Comparison of ENCODE assay signal across 1 cellular context in the genomic region with DNA sequence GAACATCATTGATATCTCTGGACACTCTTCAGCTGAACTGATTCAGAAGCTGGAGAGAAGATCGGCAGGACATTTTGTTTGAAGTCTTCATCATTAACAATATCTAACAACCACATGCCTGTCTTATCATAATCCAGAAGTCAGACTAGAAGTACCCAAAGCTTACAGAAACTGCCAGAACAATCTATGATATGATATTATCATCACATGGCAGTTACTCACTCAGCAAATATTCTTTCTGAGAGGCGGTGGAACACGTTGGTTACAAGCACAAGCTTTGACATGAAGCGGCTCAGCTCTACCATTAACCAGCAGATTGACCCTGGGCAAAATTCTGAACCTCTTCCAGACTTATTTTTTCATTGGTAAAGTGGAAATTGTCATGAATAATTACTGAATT.
A peak's percentile ranks its signal among the peaks of the same experiment; 100 is the strongest.
TF ChIP-seq lines count a peak whose summit lies in the region.

No MANE protein-coding gene starts in this region.

TF ChIP-seq in K562, 482 proteins besides CTCF, POLR2A, EP300 and RAD21 (continued from another document and continues in another):
- TF ChIP-seq, protein P1, sequence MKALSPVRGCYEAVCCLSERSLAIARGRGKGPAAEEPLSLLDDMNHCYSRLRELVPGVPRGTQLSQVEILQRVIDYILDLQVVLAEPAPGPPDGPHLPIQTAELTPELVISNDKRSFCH (CRISPR knock-in tag; IDR thresholded peaks at IDR 0.05): no peak
- TF ChIP-seq, protein P1 (tag; IDR thresholded peaks at IDR 0.05): no peak
- TF ChIP-seq, protein P2, sequence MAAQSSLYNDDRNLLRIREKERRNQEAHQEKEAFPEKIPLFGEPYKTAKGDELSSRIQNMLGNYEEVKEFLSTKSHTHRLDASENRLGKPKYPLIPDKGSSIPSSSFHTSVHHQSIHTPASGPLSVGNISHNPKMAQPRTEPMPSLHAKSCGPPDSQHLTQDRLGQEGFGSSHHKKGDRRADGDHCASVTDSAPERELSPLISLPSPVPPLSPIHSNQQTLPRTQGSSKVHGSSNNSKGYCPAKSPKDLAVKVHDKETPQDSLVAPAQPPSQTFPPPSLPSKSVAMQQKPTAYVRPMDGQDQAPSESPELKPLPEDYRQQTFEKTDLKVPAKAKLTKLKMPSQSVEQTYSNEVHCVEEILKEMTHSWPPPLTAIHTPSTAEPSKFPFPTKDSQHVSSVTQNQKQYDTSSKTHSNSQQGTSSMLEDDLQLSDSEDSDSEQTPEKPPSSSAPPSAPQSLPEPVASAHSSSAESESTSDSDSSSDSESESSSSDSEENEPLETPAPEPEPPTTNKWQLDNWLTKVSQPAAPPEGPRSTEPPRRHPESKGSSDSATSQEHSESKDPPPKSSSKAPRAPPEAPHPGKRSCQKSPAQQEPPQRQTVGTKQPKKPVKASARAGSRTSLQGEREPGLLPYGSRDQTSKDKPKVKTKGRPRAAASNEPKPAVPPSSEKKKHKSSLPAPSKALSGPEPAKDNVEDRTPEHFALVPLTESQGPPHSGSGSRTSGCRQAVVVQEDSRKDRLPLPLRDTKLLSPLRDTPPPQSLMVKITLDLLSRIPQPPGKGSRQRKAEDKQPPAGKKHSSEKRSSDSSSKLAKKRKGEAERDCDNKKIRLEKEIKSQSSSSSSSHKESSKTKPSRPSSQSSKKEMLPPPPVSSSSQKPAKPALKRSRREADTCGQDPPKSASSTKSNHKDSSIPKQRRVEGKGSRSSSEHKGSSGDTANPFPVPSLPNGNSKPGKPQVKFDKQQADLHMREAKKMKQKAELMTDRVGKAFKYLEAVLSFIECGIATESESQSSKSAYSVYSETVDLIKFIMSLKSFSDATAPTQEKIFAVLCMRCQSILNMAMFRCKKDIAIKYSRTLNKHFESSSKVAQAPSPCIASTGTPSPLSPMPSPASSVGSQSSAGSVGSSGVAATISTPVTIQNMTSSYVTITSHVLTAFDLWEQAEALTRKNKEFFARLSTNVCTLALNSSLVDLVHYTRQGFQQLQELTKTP (IDR thresholded peaks at IDR 0.05; ENCODE audit: low read depth in 1 of 2, partially characterized antibody in 2 of 2): no peak
- TF ChIP-seq, protein P3, sequence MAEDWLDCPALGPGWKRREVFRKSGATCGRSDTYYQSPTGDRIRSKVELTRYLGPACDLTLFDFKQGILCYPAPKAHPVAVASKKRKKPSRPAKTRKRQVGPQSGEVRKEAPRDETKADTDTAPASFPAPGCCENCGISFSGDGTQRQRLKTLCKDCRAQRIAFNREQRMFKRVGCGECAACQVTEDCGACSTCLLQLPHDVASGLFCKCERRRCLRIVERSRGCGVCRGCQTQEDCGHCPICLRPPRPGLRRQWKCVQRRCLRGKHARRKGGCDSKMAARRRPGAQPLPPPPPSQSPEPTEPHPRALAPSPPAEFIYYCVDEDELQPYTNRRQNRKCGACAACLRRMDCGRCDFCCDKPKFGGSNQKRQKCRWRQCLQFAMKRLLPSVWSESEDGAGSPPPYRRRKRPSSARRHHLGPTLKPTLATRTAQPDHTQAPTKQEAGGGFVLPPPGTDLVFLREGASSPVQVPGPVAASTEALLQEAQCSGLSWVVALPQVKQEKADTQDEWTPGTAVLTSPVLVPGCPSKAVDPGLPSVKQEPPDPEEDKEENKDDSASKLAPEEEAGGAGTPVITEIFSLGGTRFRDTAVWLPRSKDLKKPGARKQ (CRISPR knock-in tag; IDR thresholded peaks at IDR 0.05): no peak
- TF ChIP-seq ZNF253 (CRISPR knock-in tag; conservative IDR thresholded peaks at IDR 0.05) (no peak), XRCC5 (IDR thresholded peaks at IDR 0.05; ENCODE audit: low read depth, low read length) (no peak), PTBP1 (IDR thresholded peaks at IDR 0.05; ENCODE audit: low read depth, low read length) (no peak), POLR2AphosphoS2 (IDR thresholded peaks at IDR 0.05; ENCODE audit: low read length) (no peak), FOXM1 (IDR thresholded peaks at IDR 0.05; ENCODE audit: low read depth) (peak; percentile 73), FOXM1 (CRISPR knock-in tag; IDR thresholded peaks at IDR 0.05; ENCODE audit: low read depth) (no peak), ZNF121 (CRISPR knock-in tag; conservative IDR thresholded peaks at IDR 0.05) (no peak), SIN3B (IDR thresholded peaks at IDR 0.05; ENCODE audit: low read depth) (no peak), CC2D1A (IDR thresholded peaks at IDR 0.05) (no peak), ZNF444 (CRISPR knock-in tag; IDR thresholded peaks at IDR 0.05) (no peak), ZNF668 (CRISPR knock-in tag; IDR thresholded peaks at IDR 0.05) (no peak), ATF7 (IDR thresholded peaks at IDR 0.05) (no peak), MYC (IDR thresholded peaks at IDR 0.05; ENCODE audit: low read depth, low read length) (0 out of 2 replicates have a peak, but pooled peaks have one; percentile 63), MYC (CRISPR knock-in tag; IDR thresholded peaks at IDR 0.05; ENCODE audit: borderline replicate concordance, low read depth) (no peak), CEBPB (tag; IDR thresholded peaks at IDR 0.05) (no peak), ZNF507 (tag; conservative IDR thresholded peaks at IDR 0.05) (no peak), DACH1 (IDR thresholded peaks at IDR 0.05; ENCODE audit: partially characterized antibody) (peak; percentile 67), SETDB1 (IDR thresholded peaks at IDR 0.05; ENCODE audit: low read length) (no peak), SMAD2 (IDR thresholded peaks at IDR 0.05; ENCODE audit: low read depth, low read length) (no peak), NCOR1 (IDR thresholded peaks at IDR 0.05) (peak; percentile 82), ZNF707 (CRISPR knock-in tag; conservative IDR thresholded peaks at IDR 0.05) (no peak), ZNF316 (IDR thresholded peaks at IDR 0.05) (peak; percentile 82), TAL1 (IDR thresholded peaks at IDR 0.05) (peak; percentile 89), PTTG1 (tag; IDR thresholded peaks at IDR 0.05; ENCODE audit: low read depth) (no peak), OTX1 (CRISPR knock-in tag; IDR thresholded peaks at IDR 0.05) (no peak), CHD2 (IDR thresholded peaks at IDR 0.05; ENCODE audit: low read depth, low read length) (no peak), KLF13 (tag; IDR thresholded peaks at IDR 0.05; ENCODE audit: borderline replicate concordance, low read depth) (no peak), PPARD (CRISPR knock-in tag; IDR thresholded peaks at IDR 0.05) (no peak)
- TF ChIP-seq, protein P4, sequence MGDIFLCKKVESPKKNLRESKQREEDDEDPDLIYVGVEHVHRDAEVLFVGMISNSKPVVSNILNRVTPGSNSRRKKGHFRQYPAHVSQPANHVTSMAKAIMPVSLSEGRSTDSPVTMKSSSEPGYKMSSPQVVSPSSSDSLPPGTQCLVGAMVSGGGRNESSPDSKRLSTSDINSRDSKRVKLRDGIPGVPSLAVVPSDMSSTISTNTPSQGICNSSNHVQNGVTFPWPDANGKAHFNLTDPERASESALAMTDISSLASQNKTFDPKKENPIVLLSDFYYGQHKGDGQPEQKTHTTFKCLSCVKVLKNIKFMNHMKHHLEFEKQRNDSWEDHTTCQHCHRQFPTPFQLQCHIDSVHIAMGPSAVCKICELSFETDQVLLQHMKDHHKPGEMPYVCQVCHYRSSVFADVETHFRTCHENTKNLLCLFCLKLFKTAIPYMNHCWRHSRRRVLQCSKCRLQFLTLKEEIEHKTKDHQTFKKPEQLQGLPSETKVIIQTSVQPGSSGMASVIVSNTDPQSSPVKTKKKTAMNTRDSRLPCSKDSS (IDR thresholded peaks at IDR 0.05; ENCODE audit: low read depth, partially characterized antibody): no peak
- TF ChIP-seq, protein P5, sequence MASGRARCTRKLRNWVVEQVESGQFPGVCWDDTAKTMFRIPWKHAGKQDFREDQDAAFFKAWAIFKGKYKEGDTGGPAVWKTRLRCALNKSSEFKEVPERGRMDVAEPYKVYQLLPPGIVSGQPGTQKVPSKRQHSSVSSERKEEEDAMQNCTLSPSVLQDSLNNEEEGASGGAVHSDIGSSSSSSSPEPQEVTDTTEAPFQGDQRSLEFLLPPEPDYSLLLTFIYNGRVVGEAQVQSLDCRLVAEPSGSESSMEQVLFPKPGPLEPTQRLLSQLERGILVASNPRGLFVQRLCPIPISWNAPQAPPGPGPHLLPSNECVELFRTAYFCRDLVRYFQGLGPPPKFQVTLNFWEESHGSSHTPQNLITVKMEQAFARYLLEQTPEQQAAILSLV (tag; IDR thresholded peaks at IDR 0.05): no peak
- TF ChIP-seq, protein P6, sequence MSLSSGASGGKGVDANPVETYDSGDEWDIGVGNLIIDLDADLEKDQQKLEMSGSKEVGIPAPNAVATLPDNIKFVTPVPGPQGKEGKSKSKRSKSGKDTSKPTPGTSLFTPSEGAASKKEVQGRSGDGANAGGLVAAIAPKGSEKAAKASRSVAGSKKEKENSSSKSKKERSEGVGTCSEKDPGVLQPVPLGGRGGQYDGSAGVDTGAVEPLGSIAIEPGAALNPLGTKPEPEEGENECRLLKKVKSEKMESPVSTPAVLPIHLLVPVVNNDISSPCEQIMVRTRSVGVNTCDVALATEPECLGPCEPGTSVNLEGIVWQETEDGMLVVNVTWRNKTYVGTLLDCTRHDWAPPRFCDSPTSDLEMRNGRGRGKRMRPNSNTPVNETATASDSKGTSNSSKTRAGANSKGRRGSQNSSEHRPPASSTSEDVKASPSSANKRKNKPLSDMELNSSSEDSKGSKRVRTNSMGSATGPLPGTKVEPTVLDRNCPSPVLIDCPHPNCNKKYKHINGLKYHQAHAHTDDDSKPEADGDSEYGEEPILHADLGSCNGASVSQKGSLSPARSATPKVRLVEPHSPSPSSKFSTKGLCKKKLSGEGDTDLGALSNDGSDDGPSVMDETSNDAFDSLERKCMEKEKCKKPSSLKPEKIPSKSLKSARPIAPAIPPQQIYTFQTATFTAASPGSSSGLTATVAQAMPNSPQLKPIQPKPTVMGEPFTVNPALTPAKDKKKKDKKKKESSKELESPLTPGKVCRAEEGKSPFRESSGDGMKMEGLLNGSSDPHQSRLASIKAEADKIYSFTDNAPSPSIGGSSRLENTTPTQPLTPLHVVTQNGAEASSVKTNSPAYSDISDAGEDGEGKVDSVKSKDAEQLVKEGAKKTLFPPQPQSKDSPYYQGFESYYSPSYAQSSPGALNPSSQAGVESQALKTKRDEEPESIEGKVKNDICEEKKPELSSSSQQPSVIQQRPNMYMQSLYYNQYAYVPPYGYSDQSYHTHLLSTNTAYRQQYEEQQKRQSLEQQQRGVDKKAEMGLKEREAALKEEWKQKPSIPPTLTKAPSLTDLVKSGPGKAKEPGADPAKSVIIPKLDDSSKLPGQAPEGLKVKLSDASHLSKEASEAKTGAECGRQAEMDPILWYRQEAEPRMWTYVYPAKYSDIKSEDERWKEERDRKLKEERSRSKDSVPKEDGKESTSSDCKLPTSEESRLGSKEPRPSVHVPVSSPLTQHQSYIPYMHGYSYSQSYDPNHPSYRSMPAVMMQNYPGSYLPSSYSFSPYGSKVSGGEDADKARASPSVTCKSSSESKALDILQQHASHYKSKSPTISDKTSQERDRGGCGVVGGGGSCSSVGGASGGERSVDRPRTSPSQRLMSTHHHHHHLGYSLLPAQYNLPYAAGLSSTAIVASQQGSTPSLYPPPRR (CRISPR knock-in tag; IDR thresholded peaks at IDR 0.05; ENCODE audit: borderline replicate concordance): no peak
- TF ChIP-seq, protein P7, sequence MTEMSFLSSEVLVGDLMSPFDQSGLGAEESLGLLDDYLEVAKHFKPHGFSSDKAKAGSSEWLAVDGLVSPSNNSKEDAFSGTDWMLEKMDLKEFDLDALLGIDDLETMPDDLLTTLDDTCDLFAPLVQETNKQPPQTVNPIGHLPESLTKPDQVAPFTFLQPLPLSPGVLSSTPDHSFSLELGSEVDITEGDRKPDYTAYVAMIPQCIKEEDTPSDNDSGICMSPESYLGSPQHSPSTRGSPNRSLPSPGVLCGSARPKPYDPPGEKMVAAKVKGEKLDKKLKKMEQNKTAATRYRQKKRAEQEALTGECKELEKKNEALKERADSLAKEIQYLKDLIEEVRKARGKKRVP (CRISPR knock-in tag; IDR thresholded peaks at IDR 0.05): no peak
- TF ChIP-seq, protein P8, sequence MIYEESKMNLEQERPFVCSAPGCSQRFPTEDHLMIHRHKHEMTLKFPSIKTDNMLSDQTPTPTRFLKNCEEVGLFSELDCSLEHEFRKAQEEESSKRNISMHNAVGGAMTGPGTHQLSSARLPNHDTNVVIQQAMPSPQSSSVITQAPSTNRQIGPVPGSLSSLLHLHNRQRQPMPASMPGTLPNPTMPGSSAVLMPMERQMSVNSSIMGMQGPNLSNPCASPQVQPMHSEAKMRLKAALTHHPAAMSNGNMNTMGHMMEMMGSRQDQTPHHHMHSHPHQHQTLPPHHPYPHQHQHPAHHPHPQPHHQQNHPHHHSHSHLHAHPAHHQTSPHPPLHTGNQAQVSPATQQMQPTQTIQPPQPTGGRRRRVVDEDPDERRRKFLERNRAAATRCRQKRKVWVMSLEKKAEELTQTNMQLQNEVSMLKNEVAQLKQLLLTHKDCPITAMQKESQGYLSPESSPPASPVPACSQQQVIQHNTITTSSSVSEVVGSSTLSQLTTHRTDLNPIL (CRISPR knock-in tag; IDR thresholded peaks at IDR 0.05): no peak
- TF ChIP-seq, protein P9, sequence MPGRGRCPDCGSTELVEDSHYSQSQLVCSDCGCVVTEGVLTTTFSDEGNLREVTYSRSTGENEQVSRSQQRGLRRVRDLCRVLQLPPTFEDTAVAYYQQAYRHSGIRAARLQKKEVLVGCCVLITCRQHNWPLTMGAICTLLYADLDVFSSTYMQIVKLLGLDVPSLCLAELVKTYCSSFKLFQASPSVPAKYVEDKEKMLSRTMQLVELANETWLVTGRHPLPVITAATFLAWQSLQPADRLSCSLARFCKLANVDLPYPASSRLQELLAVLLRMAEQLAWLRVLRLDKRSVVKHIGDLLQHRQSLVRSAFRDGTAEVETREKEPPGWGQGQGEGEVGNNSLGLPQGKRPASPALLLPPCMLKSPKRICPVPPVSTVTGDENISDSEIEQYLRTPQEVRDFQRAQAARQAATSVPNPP (IDR thresholded peaks at IDR 0.05; ENCODE audit: borderline replicate concordance, insufficient read depth, insufficient read length): no peak
- TF ChIP-seq, protein P10, sequence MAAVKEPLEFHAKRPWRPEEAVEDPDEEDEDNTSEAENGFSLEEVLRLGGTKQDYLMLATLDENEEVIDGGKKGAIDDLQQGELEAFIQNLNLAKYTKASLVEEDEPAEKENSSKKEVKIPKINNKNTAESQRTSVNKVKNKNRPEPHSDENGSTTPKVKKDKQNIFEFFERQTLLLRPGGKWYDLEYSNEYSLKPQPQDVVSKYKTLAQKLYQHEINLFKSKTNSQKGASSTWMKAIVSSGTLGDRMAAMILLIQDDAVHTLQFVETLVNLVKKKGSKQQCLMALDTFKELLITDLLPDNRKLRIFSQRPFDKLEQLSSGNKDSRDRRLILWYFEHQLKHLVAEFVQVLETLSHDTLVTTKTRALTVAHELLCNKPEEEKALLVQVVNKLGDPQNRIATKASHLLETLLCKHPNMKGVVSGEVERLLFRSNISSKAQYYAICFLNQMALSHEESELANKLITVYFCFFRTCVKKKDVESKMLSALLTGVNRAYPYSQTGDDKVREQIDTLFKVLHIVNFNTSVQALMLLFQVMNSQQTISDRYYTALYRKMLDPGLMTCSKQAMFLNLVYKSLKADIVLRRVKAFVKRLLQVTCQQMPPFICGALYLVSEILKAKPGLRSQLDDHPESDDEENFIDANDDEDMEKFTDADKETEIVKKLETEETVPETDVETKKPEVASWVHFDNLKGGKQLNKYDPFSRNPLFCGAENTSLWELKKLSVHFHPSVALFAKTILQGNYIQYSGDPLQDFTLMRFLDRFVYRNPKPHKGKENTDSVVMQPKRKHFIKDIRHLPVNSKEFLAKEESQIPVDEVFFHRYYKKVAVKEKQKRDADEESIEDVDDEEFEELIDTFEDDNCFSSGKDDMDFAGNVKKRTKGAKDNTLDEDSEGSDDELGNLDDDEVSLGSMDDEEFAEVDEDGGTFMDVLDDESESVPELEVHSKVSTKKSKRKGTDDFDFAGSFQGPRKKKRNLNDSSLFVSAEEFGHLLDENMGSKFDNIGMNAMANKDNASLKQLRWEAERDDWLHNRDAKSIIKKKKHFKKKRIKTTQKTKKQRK (IDR thresholded peaks at IDR 0.05; ENCODE audit: borderline replicate concordance, low read depth, low read length): no peak
